Comparison of ENCODE assay signal across 19 cellular contexts in the genomic region with DNA sequence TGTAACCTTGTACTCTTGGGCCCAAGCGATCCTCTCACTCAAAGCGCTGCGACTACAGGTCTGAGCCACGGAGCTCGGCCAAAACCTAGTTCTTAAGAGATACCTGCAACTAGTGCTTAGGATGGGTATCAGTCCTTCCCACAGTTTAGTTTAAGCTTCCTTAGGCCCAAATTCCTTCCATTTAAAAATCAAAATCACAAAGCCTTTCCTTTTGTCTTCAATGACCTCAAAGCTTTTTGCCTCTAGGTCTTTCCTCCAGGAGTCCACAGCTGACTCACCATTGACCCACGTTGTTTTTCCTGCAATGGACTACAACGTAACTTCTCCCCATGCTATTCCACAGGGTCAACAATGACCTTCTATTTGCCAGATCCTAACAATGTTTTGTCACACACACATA.
"Had no signal": no experiment of that assay in that cellular context is flagged by ENCODE, and none has a peak within 500 bp of the region (broad histone marks: within the 10 kb centered on the region; RNA-seq: fewer than 3 reads in every experiment).

No MANE protein-coding gene starts in this region.

- H3K9me3 ChIP-seq: colonic mucosa, pancreas had no signal

- H3K4me3 ChIP-seq: colonic mucosa, lung, pancreas had no signal

- H3K27ac ChIP-seq: colonic mucosa, pancreas had no signal

- ATAC-seq: naive thymus-derived CD4-positive, alpha-beta T cell; pancreas had no signal

- H3K4me3 Mint-ChIP-seq: activated naive CD8-positive, alpha-beta T cell; brain; naive thymus-derived CD4-positive, alpha-beta T cell; type B pancreatic cell had no signal

- H3K4me1 ChIP-seq: colonic mucosa had no signal

- DNase-seq: activated CD4-positive, alpha-beta T cell treated with anti-CD3 and anti-CD28 coated beads, Interleukin-2, amount 50 U/mL, for 1 hour; activated CD8-positive, alpha-beta memory T cell treated with anti-CD3 and anti-CD28 coated beads for 24 hours; activated gamma-delta T cell treated with Interleukin-2 at 50 U/mL for 16 hours; amniotic stem cell; central memory CD4-positive, alpha-beta T cell; colonic mucosa; effector CD4-positive, alpha-beta T cell; foreskin melanocyte; left colon; naive thymus-derived CD4-positive, alpha-beta T cell; pancreas; stimulated activated CD4-positive, alpha-beta T cell treated with anti-CD3 and anti-CD28 coated beads, Interleukin-4, amount 100 ng/mL, for 24 hours; stimulated activated naive CD4-positive, alpha-beta T cell; substantia nigra; T-helper 2 cell had no signal

- H3K9me3 Mint-ChIP-seq: type B pancreatic cell had no signal

- H3K36me3 ChIP-seq: colonic mucosa had no signal

- H3K27ac Mint-ChIP-seq: activated naive CD8-positive, alpha-beta T cell; type B pancreatic cell had no signal

- H3K27me3 ChIP-seq: colonic mucosa, pancreas had no signal

- H3K27me3 Mint-ChIP-seq: activated naive CD8-positive, alpha-beta T cell; brain; naive thymus-derived CD4-positive, alpha-beta T cell; type B pancreatic cell had no signal
